Comparison of ENCODE assay signal across 20 cellular contexts in genomic region chr17:1961187-1961586, GRCh38.
DNase-seq lines count a peak whose midpoint lies in the region; ATAC-seq, FAIRE-seq and TF ChIP-seq lines count a peak whose summit lies in the region.
"Had no signal": no experiment of that assay in that cellular context is flagged by ENCODE, and none has a peak within 500 bp of the region (broad histone marks: within the 10 kb centered on the region; RNA-seq: fewer than 3 reads in every experiment).

No MANE protein-coding gene starts in this region.

- no peaks in the 10 kb centered on the region for H4K20me1 ChIP-seq in GM23338 (replicated peaks; ENCODE audit: insufficient read depth)
- H4K20me1 ChIP-seq in neural cell (ENCODE audit: insufficient read depth): no peaks in the 10 kb centered on the region

- H3K79me2 ChIP-seq in GM23338 (replicated peaks; ENCODE audit: insufficient read depth): no peaks in the 10 kb centered on the region
- H3K79me2 ChIP-seq in neural cell (replicated peaks; ENCODE audit: insufficient read depth, low read length): no peaks in the 10 kb centered on the region

- no peak overlapping the region; the same call in 2 of the 3 replicates for H3K4me3 Mint-ChIP-seq in GM23338
- H3K4me3 Mint-ChIP-seq in brain: peak overlapping the region in 2 of 5 experiments; percentile 19 to 36
- H3K4me3 Mint-ChIP-seq: central memory CD8-positive, alpha-beta T cell; effector memory CD8-positive, alpha-beta T cell had no signal

- DNase-seq in GM23338 (ENCODE audit: low spot score) (peak; percentile 80), NCI-H1417 (lab: John Stamatoyannopoulos, UW) (peak; percentile 31 to 91 (median 71)), SKM-1 treated with dmso at 0.1 percent for 144 hours (lab: John Stamatoyannopoulos, UW; ENCODE audit: unreplicated experiment) (no peak), LoVo (ENCODE audit: low spot score) (no peak), H54 (ENCODE audit: insufficient read length, low spot score) (no peak)
- DNase-seq in activated CD4-positive, alpha-beta T cell treated with anti-CD3 and anti-CD28 coated beads, Interleukin-2, amount 50 U/mL, for 1 hour: no peak
- DNase-seq: activated gamma-delta T cell; effector memory CD8-positive, alpha-beta T cell; GDM1; KBM-7; left ventricle myocardium inferior; ovary; stimulated activated CD4-positive, alpha-beta T cell treated with anti-CD3 and anti-CD28 coated beads, Interleukin-4, amount 100 ng/mL, for 4 hours; stimulated activated CD8-positive, alpha-beta memory T cell treated with anti-CD3 and anti-CD28 coated beads, Interleukin-4, amount 100 ng/mL, for 48 hours; T1000 had no signal

- no peak overlapping the region for H3K9ac ChIP-seq in neural cell (ENCODE audit: low read length)

- H3K4me2 ChIP-seq in GM23338: peak overlapping the region; percentile 62
- no peak overlapping the region for H3K4me2 ChIP-seq in neural cell (ENCODE audit: low read length)

- H3K4me1 Mint-ChIP-seq in GM23338 (peaks cover 15% of the 10 kb centered on the region), brain (peaks cover 59% of the 10 kb centered on the region)
- H3K4me1 Mint-ChIP-seq: central memory CD8-positive, alpha-beta T cell had no signal

- no peak for TF ChIP-seq RAD21 in neural cell (conservative IDR thresholded peaks at IDR 0.05)

- H3K36me3 Mint-ChIP-seq in GM23338 (ENCODE audit: low read depth): no peaks in the 10 kb centered on the region
- no peaks in the 10 kb centered on the region for H3K36me3 Mint-ChIP-seq in brain

- H3K27me3 Mint-ChIP-seq in GM23338 (ENCODE audit: insufficient read depth, low read depth, poor library complexity) (peaks cover 14% of the 10 kb centered on the region), brain (peaks cover 2% of the 10 kb centered on the region)

- no peak for TF ChIP-seq POLR2A in H54 (IDR thresholded peaks at IDR 0.05; ENCODE audit: low read depth, low read length)

- TF ChIP-seq CTCF in GM23338 (conservative IDR thresholded peaks at IDR 0.05; ENCODE audit: low read depth in 2 of 2): no peak
- no peak for TF ChIP-seq CTCF in brain (conservative IDR thresholded peaks at IDR 0.05)
- no peak for TF ChIP-seq CTCF in neural cell (IDR thresholded peaks at IDR 0.05; ENCODE audit: poor library complexity, severe bottlenecking)

- no peaks in the 10 kb centered on the region for H3K9me3 ChIP-seq in neural cell (ENCODE audit: low read length)
- H3K9me3 ChIP-seq: left ventricle myocardium inferior, ovary had no signal

- TF ChIP-seq EP300 in neural cell (conservative IDR thresholded peaks at IDR 0.05; ENCODE audit: poor library complexity, severe bottlenecking): no peak

- H3K27ac Mint-ChIP-seq in GM23338: no peak overlapping the region
- peak overlapping the region in 4 of 5 experiments; percentile 47 to 92 (median 72) for H3K27ac Mint-ChIP-seq in brain

- H3K36me3 ChIP-seq in GM23338 (ENCODE audit: insufficient read depth) (no peaks in the 10 kb centered on the region), neural cell (ENCODE audit: insufficient read depth, low read length) (no peaks in the 10 kb centered on the region)
- H3K36me3 ChIP-seq: left ventricle myocardium inferior, ovary had no signal

- H3K9me3 Mint-ChIP-seq in GM23338 (no peaks in the 10 kb centered on the region; the same call in 2 of the 3 replicates), brain (peaks cover 0 to 5% (median 0%) of the 10 kb centered on the region in 5 experiments)
- H3K9me3 Mint-ChIP-seq: central memory CD8-positive, alpha-beta T cell; effector memory CD8-positive, alpha-beta T cell had no signal

- H3K27me3 ChIP-seq in GM23338 (ENCODE audit: insufficient read depth) (no peaks in the 10 kb centered on the region), neural cell (ENCODE audit: insufficient read depth, low read depth, low read length) (no peaks in the 10 kb centered on the region)
- H3K27me3 ChIP-seq: ovary had no signal

- FAIRE-seq in H54 (lab: Jason Lieb, UNC): no peak
- FAIRE-seq: GM12891 had no signal

- peaks cover 9% of the 10 kb centered on the region for H3K4me1 ChIP-seq in GM23338 (ENCODE audit: insufficient read depth)

- H2AFZ ChIP-seq in GM23338: peak overlapping the region; percentile 96
- H2AFZ ChIP-seq in neural cell (ENCODE audit: low read depth, low read length): no peak overlapping the region

- ATAC-seq in GM23338: peak; percentile 72
- ATAC-seq: effector memory CD8-positive, alpha-beta T cell had no signal

- H3K4me3 ChIP-seq in GM23338 (no peak overlapping the region), neural cell (ENCODE audit: low read length) (no peak overlapping the region)
- H3K4me3 ChIP-seq: ovary, skin epidermis had no signal

- peak overlapping the region; percentile 63; the same call in 1 of the 2 replicates for H3K27ac ChIP-seq in GM23338 (ENCODE audit: low read depth)
- H3K27ac ChIP-seq in neural cell (ENCODE audit: low read length): peak overlapping the region; percentile 34
- H3K27ac ChIP-seq: left ventricle myocardium inferior, ovary, skin epidermis had no signal

- H3F3A ChIP-seq in GM23338 (replicated peaks; ENCODE audit: low read depth) (peaks cover 5% of the 10 kb centered on the region; the same call in 1 of the 2 replicates), neural cell (ENCODE audit: insufficient read depth, low read length, poor library complexity, severe bottlenecking) (no peaks in the 10 kb centered on the region)

- H3K9me2 ChIP-seq in GM23338 (ENCODE audit: insufficient read depth): no peaks in the 10 kb centered on the region
- no peaks in the 10 kb centered on the region for H3K9me2 ChIP-seq in neural cell (ENCODE audit: insufficient read depth, low read length)

TF ChIP-seq in GM23338, 12 proteins besides CTCF, POLR2A, EP300 and RAD21:
- no peak for TF ChIP-seq NANOG (IDR thresholded peaks at IDR 0.05; ENCODE audit: borderline replicate concordance)

TF ChIP-seq in neural cell, 6 proteins besides CTCF, POLR2A, EP300 and RAD21:
- TF ChIP-seq, protein P1, sequence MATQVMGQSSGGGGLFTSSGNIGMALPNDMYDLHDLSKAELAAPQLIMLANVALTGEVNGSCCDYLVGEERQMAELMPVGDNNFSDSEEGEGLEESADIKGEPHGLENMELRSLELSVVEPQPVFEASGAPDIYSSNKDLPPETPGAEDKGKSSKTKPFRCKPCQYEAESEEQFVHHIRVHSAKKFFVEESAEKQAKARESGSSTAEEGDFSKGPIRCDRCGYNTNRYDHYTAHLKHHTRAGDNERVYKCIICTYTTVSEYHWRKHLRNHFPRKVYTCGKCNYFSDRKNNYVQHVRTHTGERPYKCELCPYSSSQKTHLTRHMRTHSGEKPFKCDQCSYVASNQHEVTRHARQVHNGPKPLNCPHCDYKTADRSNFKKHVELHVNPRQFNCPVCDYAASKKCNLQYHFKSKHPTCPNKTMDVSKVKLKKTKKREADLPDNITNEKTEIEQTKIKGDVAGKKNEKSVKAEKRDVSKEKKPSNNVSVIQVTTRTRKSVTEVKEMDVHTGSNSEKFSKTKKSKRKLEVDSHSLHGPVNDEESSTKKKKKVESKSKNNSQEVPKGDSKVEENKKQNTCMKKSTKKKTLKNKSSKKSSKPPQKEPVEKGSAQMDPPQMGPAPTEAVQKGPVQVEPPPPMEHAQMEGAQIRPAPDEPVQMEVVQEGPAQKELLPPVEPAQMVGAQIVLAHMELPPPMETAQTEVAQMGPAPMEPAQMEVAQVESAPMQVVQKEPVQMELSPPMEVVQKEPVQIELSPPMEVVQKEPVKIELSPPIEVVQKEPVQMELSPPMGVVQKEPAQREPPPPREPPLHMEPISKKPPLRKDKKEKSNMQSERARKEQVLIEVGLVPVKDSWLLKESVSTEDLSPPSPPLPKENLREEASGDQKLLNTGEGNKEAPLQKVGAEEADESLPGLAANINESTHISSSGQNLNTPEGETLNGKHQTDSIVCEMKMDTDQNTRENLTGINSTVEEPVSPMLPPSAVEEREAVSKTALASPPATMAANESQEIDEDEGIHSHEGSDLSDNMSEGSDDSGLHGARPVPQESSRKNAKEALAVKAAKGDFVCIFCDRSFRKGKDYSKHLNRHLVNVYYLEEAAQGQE (IDR thresholded peaks at IDR 0.05; ENCODE audit: borderline replicate concordance): no peak
- TF ChIP-seq TAF1 (IDR thresholded peaks at IDR 0.05; ENCODE audit: low read depth): no peak
- no peak for TF ChIP-seq SMC3 (conservative IDR thresholded peaks at IDR 0.05; ENCODE audit: poor library complexity)
- TF ChIP-seq EZH2 (IDR thresholded peaks at IDR 0.05; ENCODE audit: borderline replicate concordance, insufficient read depth, low read length, poor library complexity, severe bottlenecking): no peak
- no peak for TF ChIP-seq POLR2AphosphoS5 (IDR thresholded peaks at IDR 0.05)

Comparison
In these comparisons a context has a peak if more than half of its experiments do, and no peak if none do; other contexts are left out.
1. DNase-seq: peak in GM23338 (single experiment) and NCI-H1417 (3 of 3); none in SKM-1 treated with dmso at 0.1 percent for 144 hours (single experiment), LoVo (single experiment), H54 (single experiment) and activated CD4-positive, alpha-beta T cell treated with anti-CD3 and anti-CD28 coated beads, Interleukin-2, amount 50 U/mL, for 1 hour (single experiment).